ENCODE assay signal across 15 cellular contexts in genomic region chr1:157249326-157249725, GRCh38.
DNase-seq lines count a peak whose midpoint lies in the region; ATAC-seq, FAIRE-seq and TF ChIP-seq lines count a peak whose summit lies in the region.
"Had no signal": no experiment of that assay in that cellular context is flagged by ENCODE, and none has a peak within 500 bp of the region (broad histone marks: within the 10 kb centered on the region; RNA-seq: fewer than 3 reads in every experiment).

No MANE protein-coding gene starts in this region.

- intact Hi-C loops in K562 (cut with micrococcal nuclease) (no loop called here), ascending aorta (cut with DNase I) (no loop called here)

- H3K36me3 ChIP-seq in K562 (ENCODE audit: control insufficient read depth, insufficient read depth, low read length) (no peaks in the 10 kb centered on the region), ascending aorta (no peaks in the 10 kb centered on the region)
- H3K36me3 ChIP-seq: cardiac muscle cell had no signal

- FAIRE-seq in K562 (lab: Jason Lieb, UNC), result no peak
- FAIRE-seq: RCC 7860 had no signal

- no peaks in the 10 kb centered on the region for H4K20me1 ChIP-seq in K562 (replicated peaks; ENCODE audit: control insufficient read depth, insufficient read depth, low read length)

- POLR2A ChIA-PET in GM10248 (lab: Yijun Ruan, JAX) (no interaction called here), K562 (lab: Yijun Ruan, JAX) (interaction anchor here (1.3 kb wide), 1 partner anchor 15 kb away, joined by 3 read pairs; no protein-coding TSS in a partner anchor)

- TF ChIP-seq RAD21 in K562 (CRISPR knock-in tag; conservative IDR thresholded peaks at IDR 0.05 in 1 of 2, IDR thresholded peaks at IDR 0.05 in 1 of 2), result no peak

- H2AFZ ChIP-seq in K562 (ENCODE audit: low read depth, low read length), result no peak overlapping the region

- no TSS peak for BruUV-seq in K562 (replicated peaks; lab: Mats Ljungman, UMichigan)

- no peaks in the 10 kb centered on the region for H3K9me1 ChIP-seq in K562 (ENCODE audit: control insufficient read depth, insufficient read depth, low read length)

- TF ChIP-seq EP300 in K562 (IDR thresholded peaks at IDR 0.05; ENCODE audit: low read length), result no peak

- H3K4me3 ChIP-seq in K562 (no peak overlapping the region), ascending aorta (no peak overlapping the region)
- H3K4me3 ChIP-seq: cardiac muscle cell had no signal

- H3K9ac ChIP-seq in K562 (ENCODE audit: insufficient read depth in 1 of 2, low read depth in 2 of 2, low read length in 2 of 2), result no peak overlapping the region

- H3K9me3 ChIP-seq in K562 (replicated peaks; ENCODE audit: control insufficient read depth, insufficient read depth, low read depth, low read length), result peaks cover 4% of the 10 kb centered on the region; the same call in 1 of the 2 replicates
- H3K9me3 ChIP-seq in ascending aorta, result no peaks in the 10 kb centered on the region

- H3K27me3 ChIP-seq in K562 (ENCODE audit: control insufficient read depth in 2 of 2, insufficient read depth in 2 of 2, low read length in 2 of 2), result peaks cover 0 to 4% of the 10 kb centered on the region in 2 experiments; a peak in 1 of 5 replicates
- no peaks in the 10 kb centered on the region for H3K27me3 ChIP-seq in ascending aorta
- H3K27me3 ChIP-seq: cardiac muscle cell had no signal

- in situ Hi-C loops in K562 (cut with MboI), result no loop called here

- TF ChIP-seq CTCF in GM10248 (IDR thresholded peaks at IDR 0.05; ENCODE audit: control extremely low read depth, extremely low read depth, low read depth, missing control alignments), result no peak
- TF ChIP-seq CTCF in K562 (IDR thresholded peaks at IDR 0.05 in 2 of 3, conservative IDR thresholded peaks at IDR 0.05 in 1 of 3; ENCODE audit: insufficient read depth in 2 of 3, low read depth in 1 of 3, low read length in 3 of 3), result no peak
- no peak for TF ChIP-seq CTCF in ascending aorta (IDR thresholded peaks at IDR 0.05)

- WGBS in K562 (ENCODE audit: insufficient coverage, low coverage, missing lambda C conversion rate), result 6% methylated on average over 2 of the region's 2 CpGs

- H3K79me2 ChIP-seq in K562 (ENCODE audit: control insufficient read depth, insufficient read depth, low read length), result no peaks in the 10 kb centered on the region

- DNase-seq in GM10248 (ENCODE audit: extremely low spot score) (peak; percentile 26), K562 (ENCODE audit: extremely low read depth in 1 of 4, low spot score in 3 of 4) (no peak), NK-92 (lab: John Stamatoyannopoulos, UW; ENCODE audit: unreplicated experiment) (no peak), ascending aorta (ENCODE audit: low spot score in 2 of 2) (no peak), amygdala (lab: John Stamatoyannopoulos, UW) (no peak)
- DNase-seq: head of caudate nucleus; kidney glomerular epithelial cell; naive thymus-derived CD8-positive, alpha-beta T cell; retina had no signal

- CTCF ChIA-PET in GM10248 (lab: Yijun Ruan, JAX), result no interaction called here
- CTCF ChIA-PET in K562 (lab: Yijun Ruan, JAX; ENCODE audit: low intra/inter-chr PET ratio), result no interaction called here

- TF ChIP-seq POLR2A in K562 (conservative IDR thresholded peaks at IDR 0.05), result no peak

- ATAC-seq in GM18909 (IDR thresholded peaks at IDR 0.05; ENCODE audit: poor library complexity, unreplicated experiment) (peak; percentile 68), HG03108 (IDR thresholded peaks at IDR 0.05; ENCODE audit: unreplicated experiment) (peak; percentile 73), K562 (no peak), HG02970 (IDR thresholded peaks at IDR 0.05; ENCODE audit: low FRiP score, unreplicated experiment) (no peak)
- ATAC-seq: naive thymus-derived CD8-positive, alpha-beta T cell; stimulated activated effector memory CD8-positive, alpha-beta T cell treated with anti-CD3 and anti-CD28 coated beads, Interleukin-12 subunit alpha, Interleukin-12 subunit beta, amount 100 ng/mL, for 72 hours had no signal

- no peak overlapping the region for H3K27ac ChIP-seq in K562 (ENCODE audit: extremely low read depth, low read depth, low read length)
- no peak overlapping the region for H3K27ac ChIP-seq in ascending aorta
- H3K27ac ChIP-seq: cardiac muscle cell had no signal

- no peaks in the 10 kb centered on the region; a peak in 1 of 5 replicates for H3K4me1 ChIP-seq in K562 (replicated peaks in 1 of 2; ENCODE audit: control insufficient read depth in 2 of 2, insufficient read depth in 2 of 2, low read length in 2 of 2)
- H3K4me1 ChIP-seq in ascending aorta, result no peaks in the 10 kb centered on the region

- H3K4me2 ChIP-seq in K562 (ENCODE audit: insufficient read depth, low read length), result no peak overlapping the region

TF ChIP-seq in K562, 482 proteins besides CTCF, POLR2A, EP300 and RAD21:
- no peak for TF ChIP-seq ZNF764 (CRISPR knock-in tag; IDR thresholded peaks at IDR 0.05; ENCODE audit: low read depth)
- peak; percentile 5 for TF ChIP-seq MEIS2 (IDR thresholded peaks at IDR 0.05; ENCODE audit: partially characterized antibody)
- no peak for TF ChIP-seq HDAC2 (IDR thresholded peaks at IDR 0.05)
- peak; percentile 49; the same call in 1 of the 2 replicates for TF ChIP-seq GABPA (tag; conservative IDR thresholded peaks at IDR 0.05; ENCODE audit: low read depth)
- TF ChIP-seq TRIM28 (IDR thresholded peaks at IDR 0.05), result no peak
- TF ChIP-seq ZNF253 (CRISPR knock-in tag; conservative IDR thresholded peaks at IDR 0.05), result no peak
- peak; percentile 48 for TF ChIP-seq SOX6 (IDR thresholded peaks at IDR 0.05)

Comparison
In these comparisons a context has a peak if more than half of its experiments do, and no peak if none do; other contexts are left out.
1. ATAC-seq: peak in GM18909 (single experiment) and HG03108 (single experiment); none in K562 (single experiment) and HG02970 (single experiment).